In the genomic region with DNA sequence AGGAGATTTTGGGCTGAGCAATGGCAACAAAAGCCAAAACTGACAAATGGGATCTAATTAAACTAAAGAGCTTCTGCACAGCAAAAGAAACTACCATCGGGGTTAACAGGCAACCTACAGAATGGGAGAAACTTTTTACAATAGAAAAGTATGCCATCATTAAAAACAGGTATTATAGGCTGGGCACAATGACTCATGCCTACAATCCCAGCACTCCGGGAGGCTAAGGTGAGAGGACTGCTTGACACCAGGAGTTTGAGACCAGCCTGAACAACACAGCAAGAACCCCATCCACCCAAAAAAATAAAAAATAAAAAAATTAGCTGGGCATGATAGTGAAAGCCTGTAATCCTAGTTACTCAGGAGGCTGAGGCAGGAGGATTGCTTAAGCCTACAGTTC, we compare ENCODE assay signal across 27 cellular contexts.
"Had no signal": no experiment of that assay in that cellular context is flagged by ENCODE, and none has a peak within 500 bp of the region (broad histone marks: within the 10 kb centered on the region; RNA-seq: fewer than 3 reads in every experiment).

No MANE protein-coding gene starts in this region.

- H3K9ac ChIP-seq: neural progenitor cell had no signal

- H2AFZ ChIP-seq: neural progenitor cell had no signal

- H3K27me3 Mint-ChIP-seq: memory B cell; naive thymus-derived CD8-positive, alpha-beta T cell; progenitor cell of endocrine pancreas; stimulated activated naive B cell treated with anti-CD40 and anti-IgM and Interleukin-4, amounts not matched to agents 10 μg/mL and 1 μg/mL and 100 μg/mL, for 72 hours had no signal

- H3K9me3 ChIP-seq: left ventricle myocardium inferior, neutrophil, ovary, right atrium auricular region, stomach, testis, thyroid gland, upper lobe of right lung had no signal

- H3K36me3 ChIP-seq: neural progenitor cell, ovary, right atrium auricular region, thyroid gland, upper lobe of right lung had no signal

- H3K4me2 ChIP-seq: neural progenitor cell had no signal

- H3K4me1 ChIP-seq: right atrium auricular region, testis, upper lobe of right lung had no signal

- H3K27ac ChIP-seq: left ventricle myocardium inferior, neural progenitor cell, neutrophil, ovary, right atrium auricular region, skin epidermis, stomach, testis, thyroid gland, upper lobe of right lung had no signal

- H3K27ac Mint-ChIP-seq: immature natural killer cell; memory B cell; naive thymus-derived CD8-positive, alpha-beta T cell; nephron; neural progenitor cell; progenitor cell of endocrine pancreas; stimulated activated naive B cell treated with anti-CD40 and anti-IgM and Interleukin-4, amounts not matched to agents 10 μg/mL and 1 μg/mL and 100 μg/mL, for 72 hours had no signal

- H3K36me3 Mint-ChIP-seq: immature natural killer cell; naive thymus-derived CD8-positive, alpha-beta T cell; neural progenitor cell; stimulated activated naive B cell treated with anti-CD40 and anti-IgM and Interleukin-4, amounts not matched to agents 10 μg/mL and 1 μg/mL and 100 μg/mL, for 72 hours had no signal

- H3K4me3 ChIP-seq: left ventricle myocardium inferior, lung, neural progenitor cell, ovary, right atrium auricular region, skin epidermis, stomach, testis, thyroid gland, upper lobe of right lung had no signal

- H3K4me3 Mint-ChIP-seq: immature natural killer cell; memory B cell; naive thymus-derived CD8-positive, alpha-beta T cell; nephron; neural progenitor cell; stimulated activated naive B cell treated with anti-CD40 and anti-IgM and Interleukin-4, amounts not matched to agents 10 μg/mL and 1 μg/mL and 100 μg/mL, for 72 hours had no signal

- H3K27me3 ChIP-seq: neural progenitor cell, neutrophil, ovary, right atrium auricular region, stomach, testis, thyroid gland, upper lobe of right lung had no signal

- ATAC-seq: naive thymus-derived CD8-positive, alpha-beta T cell; stimulated activated naive B cell treated with anti-CD40 and anti-IgM and Interleukin-4, amounts not matched to agents 10 μg/mL and 1 μg/mL and 100 μg/mL, for 72 hours; stimulated activated naive CD8-positive, alpha-beta T cell treated with anti-CD3 and anti-CD28 coated beads, Interleukin-15, Interleukin-2, amounts not matched to agents 100 U/mL and 50 U/mL, for 24 hours; upper lobe of right lung had no signal

- H3K9me3 Mint-ChIP-seq: immature natural killer cell; naive thymus-derived CD8-positive, alpha-beta T cell; nephron; neural progenitor cell had no signal

- DNase-seq: hypothalamus; immature natural killer cell; kidney; left ventricle myocardium inferior; midbrain; naive thymus-derived CD8-positive, alpha-beta T cell; occipital lobe; ovary; stimulated activated CD4-positive, alpha-beta T cell treated with anti-CD3 and anti-CD28 coated beads, Interleukin-12 subunit alpha, Interleukin-12 subunit beta, amount 100 ng/mL, for 4 hours; stimulated activated CD4-positive, alpha-beta T cell treated with anti-CD3 and anti-CD28 coated beads, Interleukin-15, amount 100 ng/mL, for 24 hours; stimulated activated CD4-positive, alpha-beta T cell treated with anti-CD3 and anti-CD28 coated beads, Interleukin-2, amount 100 ng/mL, for 24 hours; stimulated activated CD4-positive, alpha-beta T cell treated with anti-CD3 and anti-CD28 coated beads, Interleukin-4, amount 100 ng/mL, for 1 hour; stimulated activated naive B cell treated with anti-CD40 and anti-IgM and Interleukin-4, amounts not matched to agents 10 μg/mL and 1 μg/mL and 100 μg/mL, for 72 hours; stimulated activated naive CD8-positive, alpha-beta T cell treated with anti-CD3 and anti-CD28 coated beads, Interleukin-15, Interleukin-2, amounts not matched to agents 100 U/mL and 50 U/mL, for 24 hours; stomach; testis; thyroid gland; trophoblast cell; upper lobe of right lung had no signal

- H3K4me1 Mint-ChIP-seq: immature natural killer cell; memory B cell; naive thymus-derived CD8-positive, alpha-beta T cell; nephron; stimulated activated naive B cell treated with anti-CD40 and anti-IgM and Interleukin-4, amounts not matched to agents 10 μg/mL and 1 μg/mL and 100 μg/mL, for 72 hours had no signal
